Comparison of ENCODE assay signal across 1 cellular context in genomic region chr20:19786311-19786710, GRCh38.
TF ChIP-seq lines count a peak whose summit lies in the region.

No MANE protein-coding gene starts in this region.

TF ChIP-seq in IMR-90, 13 proteins besides CTCF, POLR2A, EP300 and RAD21:
- no peak for TF ChIP-seq MAZ (IDR thresholded peaks at IDR 0.05; ENCODE audit: borderline replicate concordance, low read depth, low read length)
- TF ChIP-seq, protein P1, sequence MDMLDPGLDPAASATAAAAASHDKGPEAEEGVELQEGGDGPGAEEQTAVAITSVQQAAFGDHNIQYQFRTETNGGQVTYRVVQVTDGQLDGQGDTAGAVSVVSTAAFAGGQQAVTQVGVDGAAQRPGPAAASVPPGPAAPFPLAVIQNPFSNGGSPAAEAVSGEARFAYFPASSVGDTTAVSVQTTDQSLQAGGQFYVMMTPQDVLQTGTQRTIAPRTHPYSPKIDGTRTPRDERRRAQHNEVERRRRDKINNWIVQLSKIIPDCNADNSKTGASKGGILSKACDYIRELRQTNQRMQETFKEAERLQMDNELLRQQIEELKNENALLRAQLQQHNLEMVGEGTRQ (IDR thresholded peaks at IDR 0.05; ENCODE audit: low read depth, low read length) = peak; percentile 47
- TF ChIP-seq BHLHE40 (IDR thresholded peaks at IDR 0.05; ENCODE audit: low read depth, low read length) = 0 out of 2 replicates have a peak, but pooled peaks have one; percentile 3
- TF ChIP-seq CEBPB (IDR thresholded peaks at IDR 0.05; ENCODE audit: low read depth, low read length) = no peak; the same call in 1 of the 2 replicates
- 0 out of 2 replicates have a peak, but pooled peaks have one; percentile 9 for TF ChIP-seq RFX5 (IDR thresholded peaks at IDR 0.05; ENCODE audit: low read depth, low read length)
- TF ChIP-seq FOS (IDR thresholded peaks at IDR 0.05; ENCODE audit: low read depth, low read length) = no peak
- no peak for TF ChIP-seq CHD1 (IDR thresholded peaks at IDR 0.05; ENCODE audit: low read depth, low read length)
- TF ChIP-seq RCOR1 (IDR thresholded peaks at IDR 0.05; ENCODE audit: insufficient replicate concordance, low read length) = peak; percentile 81
